ENCODE assay signal across 12 cellular contexts in the genomic region with DNA sequence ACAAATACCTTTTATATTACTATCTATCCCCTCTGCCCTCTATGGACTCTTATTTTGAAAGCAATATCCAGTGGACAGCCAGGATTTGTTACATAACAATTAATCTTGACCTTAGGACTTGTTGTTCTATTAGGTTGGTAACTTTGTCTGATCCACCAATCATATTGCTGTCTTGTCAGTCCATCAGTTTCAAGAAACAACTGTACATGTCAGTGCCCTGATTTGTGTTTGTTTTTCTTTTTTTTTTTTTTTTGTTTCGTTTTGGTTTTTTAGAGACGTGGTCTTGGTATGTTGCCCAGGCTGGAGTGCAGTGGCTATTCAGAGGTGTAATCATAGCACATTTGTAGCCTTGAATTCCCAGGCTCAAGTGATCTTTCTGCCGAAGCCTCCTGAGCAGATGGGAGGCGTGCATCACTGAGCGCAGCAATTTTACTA. TPM values are rescaled to one million over a fixed set of nuclear protein-coding genes. Genes with fewer than 3 reads are reported as not detected.
A peak's percentile ranks its signal among the peaks of the same experiment; 100 is the strongest.
DNase-seq lines count a peak whose midpoint lies in the region; ATAC-seq and TF ChIP-seq lines count a peak whose summit lies in the region.
"Had no signal": no experiment of that assay in that cellular context is flagged by ENCODE, and none has a peak within 500 bp of the region (broad histone marks: within the 10 kb centered on the region; RNA-seq: fewer than 3 reads in every experiment).

No MANE protein-coding gene starts in this region.

- H3K4me3 Mint-ChIP-seq in naive thymus-derived CD4-positive, alpha-beta T cell: peak overlapping the region in 3 of 10 donors; percentile 87 to 96 (median 88)

- TF ChIP-seq CTCF in testis (IDR thresholded peaks at IDR 0.05): no peak
- no peak for TF ChIP-seq CTCF in GM10266 (IDR thresholded peaks at IDR 0.05; ENCODE audit: control insufficient read depth, insufficient read depth, low read depth, missing control alignments)

- no peak overlapping the region for H3K4me3 ChIP-seq in testis
- no peak overlapping the region for H3K4me3 ChIP-seq in naive thymus-derived CD4-positive, alpha-beta T cell (ENCODE audit: low read length)
- H3K4me3 ChIP-seq: smooth muscle cell had no signal

- peaks cover 13 to 47% (median 37%) of the 10 kb centered on the region in 7 donors for H3K4me1 Mint-ChIP-seq in naive thymus-derived CD4-positive, alpha-beta T cell

- POLR2A ChIA-PET in naive thymus-derived CD4-positive, alpha-beta T cell (lab: Charles Lee): interaction anchor here (0.6 kb wide), 1 partner anchor 89 kb away, joined by 4 read pairs; no protein-coding TSS in a partner anchor

- DNase-seq in NCI-H2196 (lab: John Stamatoyannopoulos, UW; ENCODE audit: unreplicated experiment): peak; percentile 47
- no peak for DNase-seq in NCI-H2196 treated with DMSO at 0.1 percent for 48 hours (lab: John Stamatoyannopoulos, UW; ENCODE audit: unreplicated experiment)
- peak; percentile 48 for DNase-seq in amniotic epithelial cell (ENCODE audit: low read depth)
- DNase-seq in testis: peak; percentile 59
- no peak for DNase-seq in SKM-1 treated with dmso at 0.1 percent for 144 hours (lab: John Stamatoyannopoulos, UW; ENCODE audit: unreplicated experiment)
- DNase-seq in GM10266 (ENCODE audit: extremely low spot score): no peak
- no peak for DNase-seq in naive thymus-derived CD4-positive, alpha-beta T cell
- DNase-seq: activated CD4-positive, alpha-beta T cell treated with anti-CD3 and anti-CD28 coated beads for 1 hour; activated gamma-delta T cell treated with Interleukin-2 at 50 U/mL for 16 hours; NCI-H2081 had no signal

- no peaks in the 10 kb centered on the region for H3K9me3 ChIP-seq in testis
- H3K9me3 ChIP-seq in naive thymus-derived CD4-positive, alpha-beta T cell (ENCODE audit: control insufficient read depth in 2 of 3, low read length in 3 of 3): no peaks in the 10 kb centered on the region

- intact Hi-C loops in testis (cut with DNase I; ENCODE audit: low total_unique reads): loop anchor here (10.0 kb wide), 1 partner anchor 259 kb away; no protein-coding TSS in a partner anchor
- intact Hi-C loops in naive thymus-derived CD4-positive, alpha-beta T cell (cut with micrococcal nuclease): loop anchor here (5.0 to 10.0 kb wide), 7 partner anchors 87 to 871 kb away; a partner anchor contains a TSS

- no peaks in the 10 kb centered on the region for H3K9me3 Mint-ChIP-seq in naive thymus-derived CD4-positive, alpha-beta T cell

- 17 to 19% methylated on average over 5 of the region's 5 CpGs for WGBS in testis, 2 donors

- no peak for ATAC-seq in naive thymus-derived CD4-positive, alpha-beta T cell

- peaks cover 8% of the 10 kb centered on the region for H3K4me1 ChIP-seq in testis
- H3K4me1 ChIP-seq in naive thymus-derived CD4-positive, alpha-beta T cell (ENCODE audit: control insufficient read depth in 2 of 2, insufficient read depth in 2 of 2, low read length in 2 of 2): peaks cover 4 to 18% of the 10 kb centered on the region in 2 donors

- H3K36me3 ChIP-seq in testis (ENCODE audit: low read depth, missing control alignments): no peaks in the 10 kb centered on the region
- H3K36me3 ChIP-seq in naive thymus-derived CD4-positive, alpha-beta T cell (ENCODE audit: control insufficient read depth in 2 of 3, insufficient read depth in 3 of 3, low read length in 3 of 3): peaks cover 0 to 5% (median 0%) of the 10 kb centered on the region in 3 experiments

- H3K27ac Mint-ChIP-seq in naive thymus-derived CD4-positive, alpha-beta T cell: peak overlapping the region in 2 of 9 donors; percentile 60 to 80

- H3K27ac ChIP-seq in layer of hippocampus (ENCODE audit: low read depth, low read length): peak overlapping the region; percentile 13
- peak overlapping the region in 1 of 2 donors; percentile 79 for H3K27ac ChIP-seq in testis
- H3K27ac ChIP-seq in naive thymus-derived CD4-positive, alpha-beta T cell (ENCODE audit: low read depth, low read length): no peak overlapping the region

- CTCF ChIA-PET in naive thymus-derived CD4-positive, alpha-beta T cell (lab: Charles Lee): no interaction called here

- no peak for TF ChIP-seq POLR2A in testis (IDR thresholded peaks at IDR 0.05)

- peaks cover 0 to 6% (median 0%) of the 10 kb centered on the region in 5 donors for H3K27me3 Mint-ChIP-seq in naive thymus-derived CD4-positive, alpha-beta T cell

- H3K36me3 Mint-ChIP-seq in naive thymus-derived CD4-positive, alpha-beta T cell: peaks cover 0 to 6% (median 0%) of the 10 kb centered on the region in 5 donors

- H3K27me3 ChIP-seq in layer of hippocampus (ENCODE audit: control insufficient read depth, insufficient read depth, low read length) (no peaks in the 10 kb centered on the region), testis (no peaks in the 10 kb centered on the region)
- no peaks in the 10 kb centered on the region for H3K27me3 ChIP-seq in naive thymus-derived CD4-positive, alpha-beta T cell (ENCODE audit: control insufficient read depth in 2 of 2, insufficient read depth in 2 of 2, low read length in 2 of 2)

RNA-seq across cellular contexts. Expression of a gene that starts 1.5 kb away (rescaled TPM):
- total RNA-seq in testis: 100 to 1,000 TPM; 103 to 108 TPM
- polyA plus RNA-seq in testis (ENCODE audit: insufficient read depth, low read depth, low replicate concordance): 102 TPM
- total RNA-seq in naive thymus-derived CD4-positive, alpha-beta T cell: 10 to 100 TPM; 39.4 to 88.7 (median 48.3) TPM
- polyA plus RNA-seq in naive thymus-derived CD4-positive, alpha-beta T cell: 100 to 1,000 TPM; 105 to 163 TPM

RNA-seq across cellular contexts. Expression of a gene that starts 4.0 kb away (rescaled TPM):
- total RNA-seq in testis: 100 to 1,000 TPM; 237 to 296 TPM
- polyA plus RNA-seq in testis (ENCODE audit: insufficient read depth, low read depth, low replicate concordance): 168 TPM
- 100 to 1,000 TPM in 4 of 5 experiments, 10 to 100 TPM in 1; 77.6 to 200 (median 194) TPM for total RNA-seq in naive thymus-derived CD4-positive, alpha-beta T cell
- 10 to 100 TPM; 31.8 to 33.0 TPM for polyA plus RNA-seq in naive thymus-derived CD4-positive, alpha-beta T cell

Comparison
In these comparisons a context has a peak if more than half of its experiments do, and no peak if none do; other contexts are left out.
1. DNase-seq: peak in NCI-H2196 (single experiment), amniotic epithelial cell (single experiment) and testis (single experiment); none in NCI-H2196 treated with DMSO at 0.1 percent for 48 hours (single experiment), SKM-1 treated with dmso at 0.1 percent for 144 hours (single experiment), GM10266 (single experiment) and naive thymus-derived CD4-positive, alpha-beta T cell (0 of 9).